13 cellular contexts compared by ENCODE assay signal in genomic region chr9:16202913-16203734, GRCh38.
DNase-seq lines count a peak whose midpoint lies in the region; ATAC-seq, FAIRE-seq and TF ChIP-seq lines count a peak whose summit lies in the region.
"Had no signal": no experiment of that assay in that cellular context is flagged by ENCODE, and none has a peak within 500 bp of the region (broad histone marks: within the 10 kb centered on the region; RNA-seq: fewer than 3 reads in every experiment).

No MANE protein-coding gene starts in this region.

- H3K27ac Mint-ChIP-seq in CD8-positive, alpha-beta T cell: no peak overlapping the region
- H3K27ac Mint-ChIP-seq in activated CD4-positive, alpha-beta memory T cell treated with anti-CD3 and anti-CD28 coated beads for 36 hours: no peak overlapping the region
- H3K27ac Mint-ChIP-seq: immature natural killer cell; stimulated activated memory B cell treated with anti-CD40 and anti-IgM and Interleukin-4, amounts not matched to agents 10 μg/mL and 1 μg/mL and 100 μg/mL, for 72 hours had no signal

- no peak overlapping the region for H2BK120ac ChIP-seq in mesendoderm (ENCODE audit: low read depth, low read length)

- peaks cover 3% of the 10 kb centered on the region for H3K27me3 Mint-ChIP-seq in CD8-positive, alpha-beta T cell (ENCODE audit: low read depth)
- no peaks in the 10 kb centered on the region for H3K27me3 Mint-ChIP-seq in activated CD4-positive, alpha-beta memory T cell treated with anti-CD3 and anti-CD28 coated beads for 36 hours
- H3K27me3 Mint-ChIP-seq: CD8-positive, alpha-beta memory T cell; stimulated activated memory B cell treated with anti-CD40 and anti-IgM and Interleukin-4, amounts not matched to agents 10 μg/mL and 1 μg/mL and 100 μg/mL, for 72 hours had no signal

- no peaks in the 10 kb centered on the region for H3K27me3 ChIP-seq in mesendoderm (ENCODE audit: insufficient read depth, low read length, poor library complexity)
- H3K27me3 ChIP-seq in CD8-positive, alpha-beta T cell (ENCODE audit: insufficient read depth, low read length): no peaks in the 10 kb centered on the region
- H3K27me3 ChIP-seq: body of pancreas had no signal

- H3K79me1 ChIP-seq in mesendoderm (ENCODE audit: low read length): no peaks in the 10 kb centered on the region

- no peak overlapping the region for H3K23ac ChIP-seq in mesendoderm (ENCODE audit: low read length)

- CTCF ChIA-PET in CD8-positive, alpha-beta T cell (lab: Charles Lee): no interaction called here
- CTCF ChIA-PET in activated CD4-positive, alpha-beta memory T cell treated with anti-CD3 and anti-CD28 coated beads for 36 hours (lab: Charles Lee): interaction anchor here (0.7 kb wide), 1 partner anchor 1608 kb away, joined by 3 read pairs; no protein-coding TSS in a partner anchor

- peak; percentile 88 for DNase-seq in ACHN
- peak; percentile 93 for DNase-seq in HT1080 (ENCODE audit: low read depth)
- DNase-seq in cardiac fibroblast (ENCODE audit: low read depth in 2 of 2): peak; percentile 77 to 94
- peak; percentile 75 for DNase-seq in mesendoderm
- no peak for DNase-seq in NCI-H446 treated with DMSO at 0.1 percent for 48 hours (lab: John Stamatoyannopoulos, UW)
- DNase-seq in GM12892 (ENCODE audit: insufficient read length): no peak
- DNase-seq in CD8-positive, alpha-beta T cell: no peak
- DNase-seq in activated CD4-positive, alpha-beta memory T cell treated with anti-CD3 and anti-CD28 coated beads for 36 hours: no peak
- DNase-seq: body of pancreas; CD8-positive, alpha-beta memory T cell; immature natural killer cell; MM.1S had no signal

- TF ChIP-seq POLR2A in GM12892 (IDR thresholded peaks at IDR 0.05; ENCODE audit: low read depth, low read length): no peak

- no peaks in the 10 kb centered on the region for H3K9me3 Mint-ChIP-seq in CD8-positive, alpha-beta T cell
- H3K9me3 Mint-ChIP-seq in activated CD4-positive, alpha-beta memory T cell treated with anti-CD3 and anti-CD28 coated beads for 36 hours: no peaks in the 10 kb centered on the region

- H3K4me3 ChIP-seq in cardiac fibroblast (replicated peaks in 1 of 2; ENCODE audit: low read depth in 2 of 2, low read length in 2 of 2): no peak overlapping the region
- no peak overlapping the region for H3K4me3 ChIP-seq in mesendoderm (ENCODE audit: low read length)
- H3K4me3 ChIP-seq in CD8-positive, alpha-beta T cell (ENCODE audit: low read depth, low read length): no peak overlapping the region
- H3K4me3 ChIP-seq: body of pancreas had no signal

- H3K4me3 Mint-ChIP-seq in CD8-positive, alpha-beta T cell: no peak overlapping the region
- no peak overlapping the region for H3K4me3 Mint-ChIP-seq in activated CD4-positive, alpha-beta memory T cell treated with anti-CD3 and anti-CD28 coated beads for 36 hours
- H3K4me3 Mint-ChIP-seq: CD8-positive, alpha-beta memory T cell; immature natural killer cell; stimulated activated memory B cell treated with anti-CD40 and anti-IgM and Interleukin-4, amounts not matched to agents 10 μg/mL and 1 μg/mL and 100 μg/mL, for 72 hours had no signal

- POLR2A ChIA-PET in CD8-positive, alpha-beta T cell (lab: Charles Lee): no interaction called here
- POLR2A ChIA-PET in activated CD4-positive, alpha-beta memory T cell treated with anti-CD3 and anti-CD28 coated beads for 36 hours (lab: Charles Lee): no interaction called here

- peaks cover 11% of the 10 kb centered on the region for H3K4me1 Mint-ChIP-seq in CD8-positive, alpha-beta T cell (ENCODE audit: low read depth)
- no peaks in the 10 kb centered on the region for H3K4me1 Mint-ChIP-seq in activated CD4-positive, alpha-beta memory T cell treated with anti-CD3 and anti-CD28 coated beads for 36 hours (ENCODE audit: low read depth)
- H3K4me1 Mint-ChIP-seq: stimulated activated memory B cell treated with anti-CD40 and anti-IgM and Interleukin-4, amounts not matched to agents 10 μg/mL and 1 μg/mL and 100 μg/mL, for 72 hours had no signal

- no CpG with 5 or more reads among the region's 17 CpGs for WGBS in mesendoderm (ENCODE audit: extremely low coverage, insufficient coverage, low lambda C conversion rate)

- H4K5ac ChIP-seq in mesendoderm (ENCODE audit: low read length): no peak overlapping the region

- H3K79me2 ChIP-seq in mesendoderm (ENCODE audit: control insufficient read depth, insufficient read depth, low read length): no peaks in the 10 kb centered on the region

- no peak overlapping the region for H2AK5ac ChIP-seq in mesendoderm (ENCODE audit: low read length)

- no peak overlapping the region for H3K56ac ChIP-seq in mesendoderm (ENCODE audit: low read length)

- no peak overlapping the region for H3K4ac ChIP-seq in mesendoderm (ENCODE audit: low read depth, low read length)

- no peak overlapping the region for H2BK5ac ChIP-seq in mesendoderm (ENCODE audit: low read length)

- H3K27ac ChIP-seq in mesendoderm (ENCODE audit: low read depth, low read length): no peak overlapping the region
- no peak overlapping the region for H3K27ac ChIP-seq in CD8-positive, alpha-beta T cell (ENCODE audit: low read depth, low read length)
- H3K27ac ChIP-seq: body of pancreas had no signal

- in situ Hi-C loops in ACHN (cut with HindIII; ENCODE audit: low pct_ligation_motif_present, low pct_unique_long_range_greater_than_20kb, low sequenced_read_pairs): no loop called here

- no peak overlapping the region for H3K18ac ChIP-seq in mesendoderm (ENCODE audit: low read length)

- no peak overlapping the region for H2BK15ac ChIP-seq in mesendoderm (replicated peaks; ENCODE audit: low read depth)

- H3K36me3 Mint-ChIP-seq in CD8-positive, alpha-beta T cell: no peaks in the 10 kb centered on the region
- no peaks in the 10 kb centered on the region for H3K36me3 Mint-ChIP-seq in activated CD4-positive, alpha-beta memory T cell treated with anti-CD3 and anti-CD28 coated beads for 36 hours
- H3K36me3 Mint-ChIP-seq: CD8-positive, alpha-beta memory T cell; immature natural killer cell; stimulated activated memory B cell treated with anti-CD40 and anti-IgM and Interleukin-4, amounts not matched to agents 10 μg/mL and 1 μg/mL and 100 μg/mL, for 72 hours had no signal

- H4K8ac ChIP-seq in mesendoderm (ENCODE audit: low read depth, low read length): no peak overlapping the region

- no peak overlapping the region for H3K9ac ChIP-seq in mesendoderm (ENCODE audit: low read length)

- no peaks in the 10 kb centered on the region for H3K36me3 ChIP-seq in mesendoderm (ENCODE audit: control insufficient read depth, insufficient read depth, low read length)
- H3K36me3 ChIP-seq in CD8-positive, alpha-beta T cell (ENCODE audit: insufficient read depth, low read length): no peaks in the 10 kb centered on the region

- intact Hi-C loops in CD8-positive, alpha-beta T cell (cut with DNase I, micrococcal nuclease): no loop called here
- intact Hi-C loops in activated CD4-positive, alpha-beta memory T cell treated with anti-CD3 and anti-CD28 coated beads for 36 hours (cut with micrococcal nuclease): no loop called here

- FAIRE-seq in GM12892 (lab: Jason Lieb, UNC): no peak

- H3K4me2 ChIP-seq in mesendoderm (ENCODE audit: low read length): no peak overlapping the region

- no peak for TF ChIP-seq CTCF in cardiac fibroblast (IDR thresholded peaks at IDR 0.05; ENCODE audit: low read depth, low read length)
- TF ChIP-seq CTCF in CD8-positive, alpha-beta T cell (IDR thresholded peaks at IDR 0.05): no peak

- ATAC-seq in CD8-positive, alpha-beta T cell: no peak
- ATAC-seq: body of pancreas; stimulated activated memory B cell treated with anti-CD40 and anti-IgM and Interleukin-4, amounts not matched to agents 10 μg/mL and 1 μg/mL and 100 μg/mL, for 72 hours had no signal

- no peaks in the 10 kb centered on the region for H3K4me1 ChIP-seq in mesendoderm (ENCODE audit: control insufficient read depth, low read depth, low read length)
- no peaks in the 10 kb centered on the region for H3K4me1 ChIP-seq in CD8-positive, alpha-beta T cell (ENCODE audit: insufficient read depth, low read length)
- H3K4me1 ChIP-seq: body of pancreas had no signal

- no peaks in the 10 kb centered on the region for H3K9me3 ChIP-seq in CD8-positive, alpha-beta T cell (ENCODE audit: low read length)
- H3K9me3 ChIP-seq: body of pancreas had no signal

Comparison
In these comparisons a context has a peak if more than half of its experiments do, and no peak if none do; other contexts are left out.
1. DNase-seq: peak in ACHN (single experiment), HT1080 (single experiment), cardiac fibroblast (2 of 2) and mesendoderm (single experiment); none in NCI-H446 treated with DMSO at 0.1 percent for 48 hours (single experiment), GM12892 (single experiment), CD8-positive, alpha-beta T cell (0 of 7) and activated CD4-positive, alpha-beta memory T cell treated with anti-CD3 and anti-CD28 coated beads for 36 hours (single experiment).